Comparison of ENCODE assay signal across 12 cellular contexts in the genomic region with DNA sequence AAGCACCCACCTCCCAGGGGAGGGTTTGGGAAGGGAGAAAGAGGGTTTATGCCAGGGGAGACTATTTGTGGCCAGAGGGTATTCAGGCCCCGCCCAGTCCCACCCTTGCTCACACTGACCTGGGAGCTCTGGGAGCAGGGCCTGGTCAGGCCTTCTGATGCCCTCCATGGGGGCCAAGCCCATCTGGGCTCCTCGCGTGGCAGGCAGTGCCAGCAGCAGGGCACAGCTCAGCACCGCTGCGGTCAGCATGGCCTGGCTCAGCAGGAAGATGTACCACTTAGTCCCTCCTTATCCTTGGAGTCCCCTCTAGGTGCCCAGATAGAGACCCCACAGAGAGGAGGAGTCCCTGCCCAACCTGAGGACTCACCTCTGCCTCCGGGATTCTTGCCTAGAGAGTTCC. TPM values are rescaled to one million over a fixed set of nuclear protein-coding genes. Genes with fewer than 3 reads are reported as not detected.
DNase-seq lines count a peak whose midpoint lies in the region; ATAC-seq and TF ChIP-seq lines count a peak whose summit lies in the region.
"Had no signal": no experiment of that assay in that cellular context is flagged by ENCODE, and none has a peak within 500 bp of the region (broad histone marks: within the 10 kb centered on the region; RNA-seq: fewer than 3 reads in every experiment).

A gene with protein sequence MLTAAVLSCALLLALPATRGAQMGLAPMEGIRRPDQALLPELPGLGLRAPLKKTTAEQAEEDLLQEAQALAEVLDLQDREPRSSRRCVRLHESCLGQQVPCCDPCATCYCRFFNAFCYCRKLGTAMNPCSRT (minus strand): TSS at position 398 of the 400 bp plus-strand sequence. CDS start 149 bp downstream, at position 249.

- no peaks in the 10 kb centered on the region for H3K9me3 ChIP-seq in thoracic aorta

- H2BK15ac ChIP-seq in mesendoderm (replicated peaks; ENCODE audit: low read depth), result no peak within 1 kb of the TSS

- WGBS in mesendoderm (ENCODE audit: extremely low coverage, insufficient coverage, low lambda C conversion rate), result no CpG with 5 or more reads among the region's 6 CpGs

- peaks cover 4% of the 10 kb centered on the region for H3K79me2 ChIP-seq in mesendoderm (ENCODE audit: control insufficient read depth, insufficient read depth, low read length)

- TF ChIP-seq CTCF in mesothelial cell of epicardium (IDR thresholded peaks at IDR 0.05; ENCODE audit: unreplicated experiment) (no peak), thoracic aorta (IDR thresholded peaks at IDR 0.05) (no peak)

- peaks cover 43% of the 10 kb centered on the region for H3K4me1 Mint-ChIP-seq in activated naive CD4-positive, alpha-beta T cell treated with anti-CD3 and anti-CD28 coated beads, Interleukin-2, amount 10 ng/mL, durations not matched to agents 7 days and 5 days
- H3K4me1 Mint-ChIP-seq in activated naive CD8-positive, alpha-beta T cell treated with anti-CD3 and anti-CD28 coated beads, Interleukin-2, amount 50 U/mL, for 24 hours, result peaks cover 28% of the 10 kb centered on the region
- peaks cover 18% of the 10 kb centered on the region for H3K4me1 Mint-ChIP-seq in mesothelial cell of epicardium

- no peak within 1 kb of the TSS for H3K4ac ChIP-seq in mesendoderm (ENCODE audit: low read depth, low read length)

- H3K27ac Mint-ChIP-seq in activated naive CD4-positive, alpha-beta T cell treated with anti-CD3 and anti-CD28 coated beads, Interleukin-2, amount 10 ng/mL, durations not matched to agents 7 days and 5 days, result peak within 1 kb of the TSS; percentile 97
- peak within 1 kb of the TSS; percentile 98 for H3K27ac Mint-ChIP-seq in activated naive CD8-positive, alpha-beta T cell treated with anti-CD3 and anti-CD28 coated beads, Interleukin-2, amount 50 U/mL, for 24 hours
- H3K27ac Mint-ChIP-seq in mesothelial cell of epicardium, result peak within 1 kb of the TSS; percentile 72

- no peak within 1 kb of the TSS for H3K18ac ChIP-seq in mesendoderm (ENCODE audit: low read length)

- H3K4me2 ChIP-seq in mesendoderm (ENCODE audit: low read length), result no peak within 1 kb of the TSS

- H3K27ac ChIP-seq in thoracic aorta (no peak within 1 kb of the TSS), mesendoderm (ENCODE audit: low read depth, low read length) (no peak within 1 kb of the TSS)

- no peaks in the 10 kb centered on the region for H3K9me3 Mint-ChIP-seq in activated naive CD4-positive, alpha-beta T cell treated with anti-CD3 and anti-CD28 coated beads, Interleukin-2, amount 10 ng/mL, durations not matched to agents 7 days and 5 days
- no peaks in the 10 kb centered on the region for H3K9me3 Mint-ChIP-seq in activated naive CD8-positive, alpha-beta T cell treated with anti-CD3 and anti-CD28 coated beads, Interleukin-2, amount 50 U/mL, for 24 hours
- H3K9me3 Mint-ChIP-seq in mesothelial cell of epicardium, result no peaks in the 10 kb centered on the region

- peaks cover 13% of the 10 kb centered on the region for H3K36me3 Mint-ChIP-seq in activated naive CD4-positive, alpha-beta T cell treated with anti-CD3 and anti-CD28 coated beads, Interleukin-2, amount 10 ng/mL, durations not matched to agents 7 days and 5 days
- peaks cover 11% of the 10 kb centered on the region for H3K36me3 Mint-ChIP-seq in activated naive CD8-positive, alpha-beta T cell treated with anti-CD3 and anti-CD28 coated beads, Interleukin-2, amount 50 U/mL, for 24 hours (ENCODE audit: low read depth)
- H3K36me3 Mint-ChIP-seq in mesothelial cell of epicardium, result peaks cover 2% of the 10 kb centered on the region

- no peaks in the 10 kb centered on the region for H3K27me3 Mint-ChIP-seq in activated naive CD4-positive, alpha-beta T cell treated with anti-CD3 and anti-CD28 coated beads, Interleukin-2, amount 10 ng/mL, durations not matched to agents 7 days and 5 days
- H3K27me3 Mint-ChIP-seq in activated naive CD8-positive, alpha-beta T cell treated with anti-CD3 and anti-CD28 coated beads, Interleukin-2, amount 50 U/mL, for 24 hours, result no peaks in the 10 kb centered on the region
- H3K27me3 Mint-ChIP-seq in mesothelial cell of epicardium (ENCODE audit: low read depth), result no peaks in the 10 kb centered on the region

- H3K36me3 ChIP-seq in thoracic aorta (no peaks in the 10 kb centered on the region), mesendoderm (ENCODE audit: control insufficient read depth, insufficient read depth, low read length) (no peaks in the 10 kb centered on the region)

- H4K8ac ChIP-seq in mesendoderm (ENCODE audit: low read depth, low read length), result no peak within 1 kb of the TSS

- no peak within 1 kb of the TSS for H3K56ac ChIP-seq in mesendoderm (ENCODE audit: low read length)

- H3K4me3 ChIP-seq in thoracic aorta, result peak within 1 kb of the TSS; percentile 92
- no peak within 1 kb of the TSS for H3K4me3 ChIP-seq in mesendoderm (ENCODE audit: low read length)

- H3K9ac ChIP-seq in mesendoderm (ENCODE audit: low read length), result no peak within 1 kb of the TSS

- H2AK5ac ChIP-seq in mesendoderm (ENCODE audit: low read length), result no peak within 1 kb of the TSS

- CTCF ChIA-PET in activated naive CD4-positive, alpha-beta T cell treated with anti-CD3 and anti-CD28 coated beads, Interleukin-2, amount 10 ng/mL, durations not matched to agents 7 days and 5 days (lab: Charles Lee), result interaction anchor here (3.0 to 5.4 kb wide), 3 partner anchors 9 to 38 kb away, joined by 27 to 74 read pairs (median 61); no protein-coding TSS in a partner anchor

- peaks cover 18 to 29% of the 10 kb centered on the region in 2 donors for H3K4me1 ChIP-seq in thoracic aorta (ENCODE audit: control insufficient read depth in 1 of 2, low read depth in 2 of 2)
- no peaks in the 10 kb centered on the region for H3K4me1 ChIP-seq in mesendoderm (ENCODE audit: control insufficient read depth, low read depth, low read length)

- peak within 1 kb of the TSS; percentile 94 for H3K4me3 Mint-ChIP-seq in activated naive CD4-positive, alpha-beta T cell treated with anti-CD3 and anti-CD28 coated beads, Interleukin-2, amount 10 ng/mL, durations not matched to agents 7 days and 5 days
- H3K4me3 Mint-ChIP-seq in activated naive CD8-positive, alpha-beta T cell treated with anti-CD3 and anti-CD28 coated beads, Interleukin-2, amount 50 U/mL, for 24 hours, result peak within 1 kb of the TSS; percentile 100
- peak within 1 kb of the TSS; percentile 98 for H3K4me3 Mint-ChIP-seq in mesothelial cell of epicardium

- H4K5ac ChIP-seq in mesendoderm (ENCODE audit: low read length), result no peak within 1 kb of the TSS

- H2BK5ac ChIP-seq in mesendoderm (ENCODE audit: low read length), result no peak within 1 kb of the TSS

- DNase-seq in activated naive CD4-positive, alpha-beta T cell treated with anti-CD3 and anti-CD28 coated beads, Interleukin-2, amount 10 ng/mL, durations not matched to agents 7 days and 5 days, result no peak
- no peak for DNase-seq in activated naive CD4-positive, alpha-beta T cell (lab: John Stamatoyannopoulos, UW)
- no peak for DNase-seq in activated naive CD8-positive, alpha-beta T cell treated with anti-CD3 and anti-CD28 coated beads, Interleukin-2, amount 50 U/mL, for 24 hours
- DNase-seq in mesothelial cell of epicardium (ENCODE audit: low spot score in 2 of 2, unreplicated experiment in 2 of 2), result no peak
- DNase-seq in thoracic aorta (ENCODE audit: low spot score), result no peak
- DNase-seq in mesendoderm, result no peak
- no peak for DNase-seq in pons (ENCODE audit: low spot score)
- DNase-seq: C1 segment of cervical spinal cord; central memory CD4-positive, alpha-beta T cell; NCI-H524; trophoblast cell had no signal

- H2BK120ac ChIP-seq in mesendoderm (ENCODE audit: low read depth, low read length), result no peak within 1 kb of the TSS

- H3K27me3 ChIP-seq in thoracic aorta (replicated peaks; ENCODE audit: insufficient read depth), result no peaks in the 10 kb centered on the region
- no peaks in the 10 kb centered on the region for H3K27me3 ChIP-seq in mesendoderm (ENCODE audit: insufficient read depth, low read length, poor library complexity)

- H3K23ac ChIP-seq in mesendoderm (ENCODE audit: low read length), result no peak within 1 kb of the TSS

- peaks cover 5% of the 10 kb centered on the region for H3K79me1 ChIP-seq in mesendoderm (ENCODE audit: low read length)

- no peak for ATAC-seq in activated naive CD8-positive, alpha-beta T cell treated with anti-CD3 and anti-CD28 coated beads, Interleukin-2, amount 50 U/mL, for 24 hours
- ATAC-seq in thoracic aorta (ENCODE audit: insufficient number of reproducible peaks, low FRiP score, low read depth) (no peak), HG03378 (IDR thresholded peaks at IDR 0.05; ENCODE audit: unreplicated experiment) (no peak)

RNA-seq across cellular contexts. Expression of the gene that starts here (rescaled TPM):
- not detected in 3 replicates for total RNA-seq in mesothelial cell of epicardium
- not detected for total RNA-seq in thoracic aorta
- polyA plus RNA-seq in mesendoderm (2013, experiment 1 of 2), result not detected
- polyA plus RNA-seq in mesendoderm (2013, experiment 2 of 2), result not detected
